1 cellular context compared by ENCODE assay signal in the genomic region with DNA sequence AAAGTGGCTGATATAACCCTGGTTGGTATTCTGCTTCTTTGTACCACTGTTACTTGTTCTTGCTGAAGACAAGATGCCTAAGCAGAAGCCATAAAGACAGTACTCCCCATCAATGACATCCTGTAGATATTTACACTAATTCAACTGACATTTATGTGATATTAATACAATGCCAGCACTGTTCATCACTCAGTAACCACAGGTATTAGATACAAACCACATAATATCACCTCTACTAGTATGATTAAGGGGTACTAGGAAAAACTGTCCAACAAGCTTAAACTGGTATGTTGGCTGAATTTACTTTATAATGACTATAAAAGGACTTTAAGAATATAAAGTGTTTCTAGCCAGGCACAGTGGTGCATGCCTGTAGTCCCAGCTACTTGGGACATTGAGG.
TF ChIP-seq lines count a peak whose summit lies in the region.

No MANE protein-coding gene starts in this region.

TF ChIP-seq in GM23338, 12 proteins besides CTCF, POLR2A, EP300 and RAD21 (continued from another document):
- TF ChIP-seq, protein P1, sequence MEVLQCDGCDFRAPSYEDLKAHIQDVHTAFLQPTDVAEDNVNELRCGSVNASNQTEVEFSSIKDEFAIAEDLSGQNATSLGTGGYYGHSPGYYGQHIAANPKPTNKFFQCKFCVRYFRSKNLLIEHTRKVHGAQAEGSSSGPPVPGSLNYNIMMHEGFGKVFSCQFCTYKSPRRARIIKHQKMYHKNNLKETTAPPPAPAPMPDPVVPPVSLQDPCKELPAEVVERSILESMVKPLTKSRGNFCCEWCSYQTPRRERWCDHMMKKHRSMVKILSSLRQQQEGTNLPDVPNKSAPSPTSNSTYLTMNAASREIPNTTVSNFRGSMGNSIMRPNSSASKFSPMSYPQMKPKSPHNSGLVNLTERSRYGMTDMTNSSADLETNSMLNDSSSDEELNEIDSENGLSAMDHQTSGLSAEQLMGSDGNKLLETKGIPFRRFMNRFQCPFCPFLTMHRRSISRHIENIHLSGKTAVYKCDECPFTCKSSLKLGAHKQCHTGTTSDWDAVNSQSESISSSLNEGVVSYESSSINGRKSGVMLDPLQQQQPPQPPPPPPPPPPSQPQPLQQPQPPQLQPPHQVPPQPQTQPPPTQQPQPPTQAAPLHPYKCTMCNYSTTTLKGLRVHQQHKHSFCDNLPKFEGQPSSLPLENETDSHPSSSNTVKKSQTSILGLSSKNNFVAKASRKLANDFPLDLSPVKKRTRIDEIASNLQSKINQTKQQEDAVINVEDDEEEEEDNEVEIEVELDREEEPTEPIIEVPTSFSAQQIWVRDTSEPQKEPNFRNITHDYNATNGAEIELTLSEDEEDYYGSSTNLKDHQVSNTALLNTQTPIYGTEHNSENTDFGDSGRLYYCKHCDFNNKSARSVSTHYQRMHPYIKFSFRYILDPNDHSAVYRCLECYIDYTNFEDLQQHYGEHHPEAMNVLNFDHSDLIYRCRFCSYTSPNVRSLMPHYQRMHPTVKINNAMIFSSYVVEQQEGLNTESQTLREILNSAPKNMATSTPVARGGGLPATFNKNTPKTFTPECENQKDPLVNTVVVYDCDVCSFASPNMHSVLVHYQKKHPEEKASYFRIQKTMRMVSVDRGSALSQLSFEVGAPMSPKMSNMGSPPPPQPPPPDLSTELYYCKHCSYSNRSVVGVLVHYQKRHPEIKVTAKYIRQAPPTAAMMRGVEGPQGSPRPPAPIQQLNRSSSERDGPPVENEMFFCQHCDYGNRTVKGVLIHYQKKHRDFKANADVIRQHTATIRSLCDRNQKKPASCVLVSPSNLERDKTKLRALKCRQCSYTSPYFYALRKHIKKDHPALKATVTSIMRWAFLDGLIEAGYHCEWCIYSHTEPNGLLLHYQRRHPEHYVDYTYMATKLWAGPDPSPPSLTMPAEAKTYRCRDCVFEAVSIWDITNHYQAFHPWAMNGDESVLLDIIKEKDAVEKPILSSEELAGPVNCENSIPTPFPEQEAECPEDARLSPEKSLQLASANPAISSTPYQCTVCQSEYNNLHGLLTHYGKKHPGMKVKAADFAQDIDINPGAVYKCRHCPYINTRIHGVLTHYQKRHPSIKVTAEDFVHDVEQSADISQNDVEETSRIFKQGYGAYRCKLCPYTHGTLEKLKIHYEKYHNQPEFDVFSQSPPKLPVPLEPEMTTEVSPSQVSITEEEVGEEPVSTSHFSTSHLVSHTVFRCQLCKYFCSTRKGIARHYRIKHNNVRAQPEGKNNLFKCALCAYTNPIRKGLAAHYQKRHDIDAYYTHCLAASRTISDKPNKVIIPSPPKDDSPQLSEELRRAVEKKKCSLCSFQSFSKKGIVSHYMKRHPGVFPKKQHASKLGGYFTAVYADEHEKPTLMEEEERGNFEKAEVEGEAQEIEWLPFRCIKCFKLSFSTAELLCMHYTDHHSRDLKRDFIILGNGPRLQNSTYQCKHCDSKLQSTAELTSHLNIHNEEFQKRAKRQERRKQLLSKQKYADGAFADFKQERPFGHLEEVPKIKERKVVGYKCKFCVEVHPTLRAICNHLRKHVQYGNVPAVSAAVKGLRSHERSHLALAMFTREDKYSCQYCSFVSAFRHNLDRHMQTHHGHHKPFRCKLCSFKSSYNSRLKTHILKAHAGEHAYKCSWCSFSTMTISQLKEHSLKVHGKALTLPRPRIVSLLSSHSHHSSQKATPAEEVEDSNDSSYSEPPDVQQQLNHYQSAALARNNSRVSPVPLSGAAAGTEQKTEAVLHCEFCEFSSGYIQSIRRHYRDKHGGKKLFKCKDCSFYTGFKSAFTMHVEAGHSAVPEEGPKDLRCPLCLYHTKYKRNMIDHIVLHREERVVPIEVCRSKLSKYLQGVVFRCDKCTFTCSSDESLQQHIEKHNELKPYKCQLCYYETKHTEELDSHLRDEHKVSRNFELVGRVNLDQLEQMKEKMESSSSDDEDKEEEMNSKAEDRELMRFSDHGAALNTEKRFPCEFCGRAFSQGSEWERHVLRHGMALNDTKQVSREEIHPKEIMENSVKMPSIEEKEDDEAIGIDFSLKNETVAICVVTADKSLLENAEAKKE (CRISPR knock-in tag; IDR thresholded peaks at IDR 0.05): no peak
- TF ChIP-seq, protein P2, sequence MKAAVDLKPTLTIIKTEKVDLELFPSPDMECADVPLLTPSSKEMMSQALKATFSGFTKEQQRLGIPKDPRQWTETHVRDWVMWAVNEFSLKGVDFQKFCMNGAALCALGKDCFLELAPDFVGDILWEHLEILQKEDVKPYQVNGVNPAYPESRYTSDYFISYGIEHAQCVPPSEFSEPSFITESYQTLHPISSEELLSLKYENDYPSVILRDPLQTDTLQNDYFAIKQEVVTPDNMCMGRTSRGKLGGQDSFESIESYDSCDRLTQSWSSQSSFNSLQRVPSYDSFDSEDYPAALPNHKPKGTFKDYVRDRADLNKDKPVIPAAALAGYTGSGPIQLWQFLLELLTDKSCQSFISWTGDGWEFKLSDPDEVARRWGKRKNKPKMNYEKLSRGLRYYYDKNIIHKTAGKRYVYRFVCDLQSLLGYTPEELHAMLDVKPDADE (IDR thresholded peaks at IDR 0.05): no peak
- no peak for TF ChIP-seq ZNF114 (CRISPR knock-in tag; IDR thresholded peaks at IDR 0.05)
- TF ChIP-seq CREB1 (CRISPR knock-in tag; IDR thresholded peaks at IDR 0.05; ENCODE audit: low read depth): no peak
